ENCODE assay signal across 21 cellular contexts in the genomic region with DNA sequence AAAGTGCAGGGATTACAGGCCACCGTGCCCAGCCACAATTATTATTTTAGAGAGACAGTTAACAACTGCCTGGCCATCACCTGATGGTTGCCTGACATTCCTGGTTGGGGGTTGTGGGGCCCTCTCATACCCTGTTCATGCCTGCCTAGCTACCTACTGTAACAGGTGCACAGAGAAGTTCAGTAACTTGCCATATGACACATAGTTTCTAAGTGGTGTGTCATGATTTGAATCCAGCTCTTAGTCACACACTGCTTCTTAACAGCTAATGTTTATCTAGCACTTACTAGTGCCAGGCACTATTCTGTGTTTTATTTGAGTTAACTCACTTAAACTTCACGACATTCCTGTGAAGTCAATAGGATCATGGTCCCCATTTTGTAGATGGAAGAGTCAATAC.
A peak's percentile ranks its signal among the peaks of the same experiment; 100 is the strongest.
DNase-seq lines count a peak whose midpoint lies in the region; ATAC-seq, FAIRE-seq and TF ChIP-seq lines count a peak whose summit lies in the region.
"Had no signal": no experiment of that assay in that cellular context is flagged by ENCODE, and none has a peak within 500 bp of the region (broad histone marks: within the 10 kb centered on the region; RNA-seq: fewer than 3 reads in every experiment).

No MANE protein-coding gene starts in this region.

- no CpG with 5 or more reads among the region's 2 CpGs for WGBS in IMR-90 (ENCODE audit: extremely low coverage in 2 of 2, insufficient read length in 1 of 2), 2 experiments
- 95% methylated on average over 2 of the region's 2 CpGs; no CpG with 5 or more reads in 1 of the 2 experiments for WGBS in H1 (ENCODE audit: extremely low coverage in 1 of 2, insufficient coverage in 1 of 2, insufficient read length in 1 of 2, insufficient replicate concordance in 2 of 2, low coverage in 1 of 2, low lambda C conversion rate in 2 of 2, missing lambda C conversion rate in 1 of 2), 2 experiments
- WGBS in transverse colon (ENCODE audit: low coverage in 1 of 2), 2 donors, result 85% methylated on average over 2 of the region's 2 CpGs; no CpG with 5 or more reads in 1 of the 2 donors
- WGBS in mesenchymal stem cell, result 95% methylated on average over 2 of the region's 2 CpGs

- no peaks in the 10 kb centered on the region for H3K23me2 ChIP-seq in H1 (ENCODE audit: low read depth, low read length)

- H3K23ac ChIP-seq in IMR-90 (ENCODE audit: low read depth, low read length) (no peak overlapping the region), H1 (ENCODE audit: insufficient read length) (no peak overlapping the region), mesenchymal stem cell (ENCODE audit: low read length in 2 of 2) (no peak overlapping the region)

- no peaks in the 10 kb centered on the region for H3K79me2 ChIP-seq in H1 (ENCODE audit: control insufficient read depth in 1 of 2, insufficient read depth in 2 of 2, low read length in 2 of 2)
- H3K79me2 ChIP-seq in keratinocyte (ENCODE audit: control insufficient read depth, insufficient read depth, low read length), result no peaks in the 10 kb centered on the region

- TF ChIP-seq POLR2A in IMR-90 (IDR thresholded peaks at IDR 0.05; ENCODE audit: low read depth, low read length) (no peak), H1 (IDR thresholded peaks at IDR 0.05; ENCODE audit: control extremely low read depth in 1 of 2, low read depth in 2 of 2, low read length in 2 of 2) (no peak), transverse colon (IDR thresholded peaks at IDR 0.05) (no peak)

- H3K9me1 ChIP-seq in IMR-90 (ENCODE audit: insufficient read depth, low read length) (no peaks in the 10 kb centered on the region), keratinocyte (ENCODE audit: control insufficient read depth, extremely low read depth, insufficient read depth, low read length) (no peaks in the 10 kb centered on the region)

- peak overlapping the region; percentile 13; the same call in 1 of the 2 replicates for H2BK12ac ChIP-seq in H1 (ENCODE audit: low read depth, low read length)
- H2BK12ac ChIP-seq in mesenchymal stem cell (ENCODE audit: low read length in 2 of 2), result no peak overlapping the region

- H4K20me1 ChIP-seq in IMR-90 (ENCODE audit: insufficient read depth, low read length) (no peaks in the 10 kb centered on the region), H1 (replicated peaks in 1 of 2; ENCODE audit: control insufficient read depth in 1 of 2, insufficient read depth in 2 of 2, low read length in 2 of 2) (no peaks in the 10 kb centered on the region), keratinocyte (ENCODE audit: control insufficient read depth, extremely low read depth, insufficient read depth, low read length) (no peaks in the 10 kb centered on the region)

- H3K27me3 ChIP-seq in IMR-90 (ENCODE audit: control insufficient read depth, insufficient read depth, low read length) (no peaks in the 10 kb centered on the region), H1 (replicated peaks in 1 of 4; ENCODE audit: control insufficient read depth in 3 of 4, extremely low read depth in 1 of 4, insufficient read depth in 3 of 4, low read length in 3 of 4) (no peaks in the 10 kb centered on the region), keratinocyte (ENCODE audit: control insufficient read depth, extremely low read depth, insufficient read depth, low read length) (no peaks in the 10 kb centered on the region), transverse colon (no peaks in the 10 kb centered on the region), mesenchymal stem cell (ENCODE audit: control insufficient read depth in 1 of 2, insufficient read depth in 1 of 2, low read length in 2 of 2) (no peaks in the 10 kb centered on the region)

- H2BK5ac ChIP-seq in IMR-90 (ENCODE audit: low read depth, low read length, poor library complexity, severe bottlenecking) (no peak overlapping the region), H1 (ENCODE audit: low read depth, low read length) (peak overlapping the region; percentile 96; the same call in 1 of the 2 replicates), mesenchymal stem cell (ENCODE audit: low read depth, low read length, poor library complexity, severe bottlenecking) (no peak overlapping the region)

- no peaks in the 10 kb centered on the region for H3K79me1 ChIP-seq in IMR-90 (ENCODE audit: low read depth in 1 of 2, low read length in 2 of 2)
- H3K79me1 ChIP-seq in H1 (ENCODE audit: low read depth, low read length), result no peaks in the 10 kb centered on the region
- H3K79me1 ChIP-seq in mesenchymal stem cell (replicated peaks; ENCODE audit: low read length, poor library complexity, severe bottlenecking), result no peaks in the 10 kb centered on the region

- no peak overlapping the region for H2BK20ac ChIP-seq in IMR-90 (ENCODE audit: low read depth, low read length)
- peak overlapping the region; percentile 99; the same call in 1 of the 2 replicates for H2BK20ac ChIP-seq in H1 (ENCODE audit: low read length)

- H3K9me3 ChIP-seq in IMR-90 (ENCODE audit: control insufficient read depth, insufficient read depth, low read length) (peaks cover 3% of the 10 kb centered on the region; the same call in 1 of the 2 replicates), H1 (ENCODE audit: insufficient read depth in 2 of 2, low read depth in 1 of 2, low read length in 1 of 2) (peaks cover 5 to 13% of the 10 kb centered on the region in 2 experiments; a peak in 2 of 4 replicates), keratinocyte (ENCODE audit: control insufficient read depth, low read depth, low read length) (peaks cover 6% of the 10 kb centered on the region), transverse colon (no peaks in the 10 kb centered on the region), mesenchymal stem cell (ENCODE audit: control insufficient read depth, low read length) (peaks cover 10% of the 10 kb centered on the region)

- H3K4me2 ChIP-seq in IMR-90 (ENCODE audit: low read depth, low read length), result no peak overlapping the region
- H3K4me2 ChIP-seq in H1 (ENCODE audit: insufficient read depth in 1 of 2, low read depth in 2 of 2, low read length in 2 of 2), result no peak overlapping the region
- H3K4me2 ChIP-seq in keratinocyte (ENCODE audit: control insufficient read depth, extremely low read depth, insufficient read depth, low read depth, low read length), result no peak overlapping the region
- no peak overlapping the region for H3K4me2 ChIP-seq in mesenchymal stem cell (ENCODE audit: low read length, poor library complexity, severe bottlenecking)

- FAIRE-seq in H1 (lab: Jason Lieb, UNC) (no peak), keratinocyte (lab: Jason Lieb, UNC) (peak; percentile 43)

- intact Hi-C loops in IMR-90 (cut with micrococcal nuclease), result no loop called here
- intact Hi-C loops in transverse colon (cut with DNase I; ENCODE audit: low total_unique reads), result no loop called here

- H3K56ac ChIP-seq in IMR-90 (ENCODE audit: extremely low read depth, insufficient read depth, low read length) (no peak overlapping the region), H1 (replicated peaks; ENCODE audit: insufficient read length, low read depth, low read length) (no peak overlapping the region)

- H2AK5ac ChIP-seq in IMR-90 (ENCODE audit: low read depth, low read length), result no peak overlapping the region
- peak overlapping the region; percentile 97; the same call in 1 of the 2 replicates for H2AK5ac ChIP-seq in H1 (ENCODE audit: low read depth, low read length)
- no peak overlapping the region for H2AK5ac ChIP-seq in mesenchymal stem cell (ENCODE audit: low read length, severe bottlenecking)

- BruUV-seq in IMR-90 (replicated peaks; lab: Mats Ljungman, UMichigan), result no TSS peak

- H2BK120ac ChIP-seq in IMR-90 (ENCODE audit: low read depth, low read length) (peak overlapping the region; percentile 41; the same call in 1 of the 2 replicates), H1 (replicated peaks; ENCODE audit: low read depth, low read length) (peak overlapping the region; percentile 96), mesenchymal stem cell (ENCODE audit: low read depth, low read length) (no peak overlapping the region)

- no peak for TF ChIP-seq CTCF in IMR-90 (conservative IDR thresholded peaks at IDR 0.05; ENCODE audit: low read depth, low read length)
- TF ChIP-seq CTCF in H1 (IDR thresholded peaks at IDR 0.05; ENCODE audit: control extremely low read depth in 1 of 3, insufficient read depth in 1 of 3, low read depth in 1 of 3, low read length in 3 of 3), result no peak
- TF ChIP-seq CTCF in keratinocyte (optimal IDR thresholded peaks at IDR 0.05 in 1 of 3, IDR thresholded peaks at IDR 0.05 in 1 of 3, conservative IDR thresholded peaks at IDR 0.05 in 1 of 3; ENCODE audit: extremely low read depth in 1 of 3, insufficient read depth in 2 of 3, low read length in 3 of 3), result no peak
- TF ChIP-seq CTCF in transverse colon (IDR thresholded peaks at IDR 0.05), result no peak

- H2BK15ac ChIP-seq in IMR-90 (ENCODE audit: low read depth, low read length) (no peak overlapping the region), H1 (ENCODE audit: low read length) (no peak overlapping the region), mesenchymal stem cell (ENCODE audit: low read depth, poor library complexity, severe bottlenecking) (no peak overlapping the region)

- H3K4ac ChIP-seq in IMR-90 (ENCODE audit: low read depth, low read length) (no peak overlapping the region), H1 (replicated peaks; ENCODE audit: insufficient read length, low read depth, low read length) (peak overlapping the region; percentile 71), mesenchymal stem cell (ENCODE audit: low read depth in 1 of 2, low read length in 2 of 2) (no peak overlapping the region)

- H2AFZ ChIP-seq in IMR-90 (replicated peaks; ENCODE audit: low read length, poor library complexity) (no peak overlapping the region), H1 (ENCODE audit: low read length) (no peak overlapping the region), keratinocyte (ENCODE audit: control insufficient read depth, low read length) (no peak overlapping the region), mesenchymal stem cell (ENCODE audit: low read depth, low read length) (no peak overlapping the region)

- H3K9ac ChIP-seq in IMR-90 (ENCODE audit: low read depth, low read length) (no peak overlapping the region), H1 (replicated peaks in 1 of 4; ENCODE audit: extremely low read depth in 1 of 4, low read depth in 3 of 4, low read length in 3 of 4) (no peak overlapping the region), keratinocyte (ENCODE audit: control insufficient read depth, extremely low read depth, insufficient read depth, low read length) (no peak overlapping the region), mesenchymal stem cell (ENCODE audit: low read length) (no peak overlapping the region)

- TF ChIP-seq RAD21 in IMR-90 (IDR thresholded peaks at IDR 0.05; ENCODE audit: low read length) (no peak), H1 (IDR thresholded peaks at IDR 0.05 in 1 of 2, conservative IDR thresholded peaks at IDR 0.05 in 1 of 2; ENCODE audit: low read depth in 2 of 2, low read length in 2 of 2) (no peak)

- CTCF ChIA-PET in IMR-90 (lab: Yijun Ruan, JAX), result no interaction called here
- CTCF ChIA-PET in H1 (lab: Charles Lee; ENCODE audit: partially characterized antibody), result interaction anchor here (1.0 to 1.3 kb wide), 2 partner anchors 12 to 112 kb away, joined by 3 to 5 read pairs; no protein-coding TSS in a partner anchor

- H4K5ac ChIP-seq in IMR-90 (ENCODE audit: low read depth, low read length) (no peak overlapping the region), H1 (ENCODE audit: insufficient read length, low read depth, low read length) (no peak overlapping the region)

- H3K4me3 ChIP-seq in IMR-90 (ENCODE audit: insufficient read depth, low read depth, low read length), result no peak overlapping the region
- H3K4me3 ChIP-seq in H1 (ENCODE audit: extremely low read depth in 1 of 4, insufficient read depth in 2 of 4, low read depth in 3 of 4, low read length in 4 of 4), result no peak overlapping the region
- no peak overlapping the region for H3K4me3 ChIP-seq in keratinocyte (ENCODE audit: control insufficient read depth in 2 of 3, extremely low read depth in 1 of 3, insufficient read depth in 2 of 3, low read depth in 1 of 3, low read length in 3 of 3)
- no peak overlapping the region for H3K4me3 ChIP-seq in transverse colon
- no peak overlapping the region for H3K4me3 ChIP-seq in mesenchymal stem cell (ENCODE audit: insufficient read depth in 1 of 2, low read depth in 1 of 2, low read length in 2 of 2)
- H3K4me3 ChIP-seq: K562 had no signal

- in situ Hi-C loops in IMR-90 (cut with MboI; ENCODE audit: low sequenced_read_pairs) (no loop called here), transverse colon (cut with MboI; ENCODE audit: low pct_ligation_motif_present in 1 of 4, low pct_unique_long_range_greater_than_20kb in 1 of 4, low sequenced_read_pairs in 3 of 4) (no loop called here)

- no peak overlapping the region for H3K18ac ChIP-seq in IMR-90 (ENCODE audit: low read depth, low read length)
- peak overlapping the region; percentile 84 for H3K18ac ChIP-seq in H1 (ENCODE audit: extremely low read depth, low read length)
- H3K18ac ChIP-seq in mesenchymal stem cell (ENCODE audit: low read depth in 1 of 2, low read length in 2 of 2), result no peak overlapping the region

- TF ChIP-seq EP300 in H1 (IDR thresholded peaks at IDR 0.05; ENCODE audit: borderline replicate concordance in 1 of 2, low read depth in 2 of 2, low read length in 2 of 2) (no peak), transverse colon (IDR thresholded peaks at IDR 0.05; ENCODE audit: low read depth) (no peak)

- dilution Hi-C loops in IMR-90 (cut with HindIII; ENCODE audit: low sequenced_read_pairs, unreplicated experiment) (no loop called here), keratinocyte (cut with MboI; ENCODE audit: extremely low pct_ligation_motif_present, low sequenced_read_pairs) (no loop called here)

- no peak overlapping the region for H2AK9ac ChIP-seq in IMR-90 (replicated peaks; ENCODE audit: low read depth, low read length, poor library complexity)

- H4K8ac ChIP-seq in IMR-90 (ENCODE audit: low read depth in 2 of 2, low read length in 2 of 2) (no peak overlapping the region), H1 (ENCODE audit: extremely low read depth, insufficient read depth, low read length) (no peak overlapping the region), mesenchymal stem cell (ENCODE audit: low read length) (no peak overlapping the region)

- H3K36me3 ChIP-seq in IMR-90 (ENCODE audit: control insufficient read depth, insufficient read depth, low read length) (no peaks in the 10 kb centered on the region), H1 (ENCODE audit: control insufficient read depth in 2 of 4, insufficient read depth in 4 of 4, low read length in 3 of 4) (peaks cover 0 to 6% (median 0%) of the 10 kb centered on the region in 4 experiments; a peak in 1 of 8 replicates), keratinocyte (ENCODE audit: control insufficient read depth in 2 of 2, extremely low read depth in 1 of 2, insufficient read depth in 2 of 2, low read length in 2 of 2) (no peaks in the 10 kb centered on the region), transverse colon (no peaks in the 10 kb centered on the region), mesenchymal stem cell (ENCODE audit: control insufficient read depth in 1 of 2, insufficient read depth in 2 of 2, low read depth in 1 of 2, low read length in 2 of 2) (no peaks in the 10 kb centered on the region)

- DNase-seq in IMR-90, result peak; percentile 10
- DNase-seq in LHCN-M2 (ENCODE audit: low read depth), result peak; percentile 24
- no peak for DNase-seq in H1 (ENCODE audit: low read depth in 1 of 2, low spot score in 2 of 2)
- no peak for DNase-seq in keratinocyte (ENCODE audit: low read depth, low spot score)
- DNase-seq in NCI-H146 treated with DMSO at 0.1 percent for 48 hours (lab: John Stamatoyannopoulos, UW; ENCODE audit: unreplicated experiment), result no peak
- no peak for DNase-seq in transverse colon
- no peak for DNase-seq in mesenchymal stem cell
- DNase-seq: CD4-positive, CD25-positive, alpha-beta regulatory T cell; COR-L47; DMS 273 treated with DMSO at 0.1 percent for 48 hours; DMS79 treated with DMSO at 0.1 percent for 48 hours; NCI-H1092 treated with DMSO at 0.1 percent for 48 hours; NCI-H146; NCI-H2081; NCI-H2171; NCI-H345; NCI-H524 treated with DMSO at 0.1 percent for 48 hours; NCI-H82; Right ventricle myocardium superior had no signal

- no peak overlapping the region for H4K91ac ChIP-seq in IMR-90 (ENCODE audit: insufficient read depth, low read depth, low read length)
- peak overlapping the region; percentile 98 for H4K91ac ChIP-seq in H1 (replicated peaks; ENCODE audit: insufficient read length, low read length)
- no peak overlapping the region for H4K91ac ChIP-seq in mesenchymal stem cell (ENCODE audit: low read length)

- H3K4me1 ChIP-seq in IMR-90 (ENCODE audit: control insufficient read depth, insufficient read depth, low read length) (no peaks in the 10 kb centered on the region), H1 (replicated peaks in 1 of 4; ENCODE audit: control insufficient read depth in 3 of 4, insufficient read depth in 4 of 4, low read length in 3 of 4) (peaks cover 3 to 25% (median 13%) of the 10 kb centered on the region in 4 experiments; a peak in 5 of 7 replicates), keratinocyte (ENCODE audit: control insufficient read depth, extremely low read depth, insufficient read depth, low read length) (no peaks in the 10 kb centered on the region), transverse colon (peaks cover 0 to 20% (median 11%) of the 10 kb centered on the region in 4 donors), mesenchymal stem cell (ENCODE audit: control insufficient read depth, insufficient read depth, low read depth, low read length) (peaks cover 3% of the 10 kb centered on the region)

- H3K27ac ChIP-seq in IMR-90 (ENCODE audit: insufficient read depth, low read length), result no peak overlapping the region
- H3K27ac ChIP-seq in H1 (ENCODE audit: low read depth, low read length), result no peak overlapping the region
- H3K27ac ChIP-seq in keratinocyte (ENCODE audit: control insufficient read depth, insufficient read depth, low read length), result no peak overlapping the region
- no peak overlapping the region for H3K27ac ChIP-seq in transverse colon
- no peak overlapping the region for H3K27ac ChIP-seq in mesenchymal stem cell (ENCODE audit: low read length, poor library complexity, severe bottlenecking)

- POLR2A ChIA-PET in IMR-90 (lab: Charles Lee; ENCODE audit: unreplicated experiment), result no interaction called here
- POLR2A ChIA-PET in H1 (lab: Charles Lee; ENCODE audit: partially characterized antibody), result interaction anchor here (1.1 to 1.4 kb wide), 2 partner anchors 13 to 88 kb away, joined by 3 read pairs; no protein-coding TSS in a partner anchor

- H3K14ac ChIP-seq in IMR-90 (replicated peaks; ENCODE audit: low read depth, low read length) (no peak overlapping the region; the same call in 1 of the 2 replicates), H1 (ENCODE audit: insufficient read length) (no peak overlapping the region), mesenchymal stem cell (ENCODE audit: low read length in 2 of 2) (no peak overlapping the region)

- ATAC-seq in IMR-90 (ENCODE audit: low read depth), result no peak
- ATAC-seq: Panc1 had no signal

Comparison
In these comparisons a context has a peak if more than half of its experiments do, and no peak if none do; other contexts are left out.
1. DNase-seq: peak in IMR-90 (single experiment) and LHCN-M2 (single experiment); none in H1 (0 of 2), keratinocyte (single experiment), NCI-H146 treated with DMSO at 0.1 percent for 48 hours (single experiment), transverse colon (single experiment) and mesenchymal stem cell (single experiment).